In the genomic region with DNA sequence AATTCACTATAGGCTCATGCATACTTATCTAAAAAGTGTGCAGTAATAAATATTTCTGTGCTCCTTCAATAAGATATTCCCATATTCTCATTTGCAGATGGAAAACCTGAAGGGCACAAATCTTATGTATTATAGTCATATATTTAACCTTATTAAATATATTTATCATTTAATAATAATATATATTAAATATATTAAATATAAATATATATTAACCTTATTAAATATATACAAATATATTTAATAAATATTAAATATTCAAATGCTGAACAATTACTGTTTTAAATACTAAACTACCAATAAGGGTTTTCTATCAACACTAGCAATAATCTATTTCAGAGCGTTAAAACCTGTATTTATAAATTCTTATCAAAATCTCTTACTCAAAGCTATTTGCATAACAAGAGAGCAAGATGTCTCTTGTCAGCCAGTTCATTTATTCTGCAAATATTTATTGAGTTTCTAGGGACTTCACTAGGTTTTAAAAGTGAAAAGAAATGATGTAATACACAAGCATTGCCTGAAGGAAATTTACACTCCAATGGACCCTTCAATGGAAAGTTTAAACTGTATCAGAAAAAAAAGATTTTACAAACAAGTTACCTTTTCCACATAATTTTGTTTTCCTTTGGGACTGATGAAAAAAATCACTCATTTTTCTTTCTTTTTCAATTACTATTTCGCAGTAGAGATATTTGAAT, we compare ENCODE assay signal across 25 cellular contexts.
"Had no signal": no experiment of that assay in that cellular context is flagged by ENCODE, and none has a peak within 500 bp of the region (broad histone marks: within the 10 kb centered on the region; RNA-seq: fewer than 3 reads in every experiment).

No MANE protein-coding gene starts in this region.

- H3K36me3 ChIP-seq: esophagus squamous epithelium, ovary, prostate gland, stomach, tibial nerve had no signal

- H3K9me3 ChIP-seq: ovary, prostate gland, stomach, tibial nerve had no signal

- H3K4me1 ChIP-seq: esophagus squamous epithelium, prostate gland, stomach, tibial nerve had no signal

- H3K4me3 ChIP-seq: esophagus squamous epithelium, hepatocyte, ovary, prostate gland, skin epidermis, stomach, tibial nerve had no signal

- H3K27ac ChIP-seq: epithelial cell of prostate, esophagus squamous epithelium, hepatocyte, ovary, prostate gland, skin epidermis, stomach, tibial nerve, VCaP had no signal

- H3K27me3 ChIP-seq: esophagus squamous epithelium, hepatocyte, ovary, stomach, tibial nerve had no signal

- DNase-seq: activated CD4-positive, alpha-beta memory T cell treated with anti-CD3 and anti-CD28 coated beads, Interleukin-2, amount 10 ng/mL, durations not matched to agents 7 days and 5 days; activated CD4-positive, alpha-beta T cell treated with anti-CD3 and anti-CD28 coated beads for 48 hours; activated CD8-positive, alpha-beta memory T cell treated with anti-CD3 and anti-CD28 coated beads, Interleukin-2, amount 50 U/mL, for 48 hours; activated gamma-delta T cell treated with Interleukin-2 at 50 U/mL for 16 hours; activated naive CD4-positive, alpha-beta T cell treated with anti-CD3 and anti-CD28 coated beads, Interleukin-2, amount 50 U/mL, for 16 hours; activated T-cell treated with anti-CD3 and anti-CD28 coated beads, Interleukin-2, amount 50 U/mL, for 24 hours; amygdala; caudate nucleus; dermis blood vessel endothelial cell; effector CD4-positive, alpha-beta T cell; esophagus squamous epithelium; foreskin melanocyte; midbrain; naive thymus-derived CD4-positive, alpha-beta T cell; ovary; retina; stimulated activated CD4-positive, alpha-beta T cell treated with anti-CD3 and anti-CD28 coated beads, Interleukin-2, amount 100 ng/mL, for 24 hours; stimulated activated naive B cell treated with anti-CD40 and anti-IgM and Interleukin-4, amounts not matched to agents 10 μg/mL and 1 μg/mL and 100 μg/mL, for 72 hours; stomach had no signal
